Comparison of ENCODE assay signal across 11 cellular contexts in genomic region chr3:127746400-127747057, GRCh38.
DNase-seq lines count a peak whose midpoint lies in the region; ATAC-seq and TF ChIP-seq lines count a peak whose summit lies in the region.
"Had no signal": no experiment of that assay in that cellular context is flagged by ENCODE, and none has a peak within 500 bp of the region (broad histone marks: within the 10 kb centered on the region; RNA-seq: fewer than 3 reads in every experiment).

No MANE protein-coding gene starts in this region.

- H3K4me2 ChIP-seq in HCT116 (ENCODE audit: low read length), result peak overlapping the region; percentile 72

- H3K27me3 ChIP-seq in HCT116 (ENCODE audit: insufficient read depth, low read length) (no peaks in the 10 kb centered on the region), breast epithelium (no peaks in the 10 kb centered on the region)

- no TSS peak for BruUV-seq in HCT116 (replicated peaks; lab: Mats Ljungman, UMichigan)

- no peak for TF ChIP-seq RAD21 in HCT116 (IDR thresholded peaks at IDR 0.05; ENCODE audit: low read depth)

- ATAC-seq in HCT116 (peak; percentile 76), HG03460 (IDR thresholded peaks at IDR 0.05; ENCODE audit: unreplicated experiment) (no peak)
- no peak for ATAC-seq in stimulated activated effector memory CD8-positive, alpha-beta T cell treated with anti-CD3 and anti-CD28 coated beads, Interleukin-12 subunit alpha, Interleukin-12 subunit beta, amount 100 ng/mL, for 72 hours
- no peak for ATAC-seq in stimulated activated naive CD8-positive, alpha-beta T cell treated with anti-CD3 and anti-CD28 coated beads, Interleukin-15, amount 100 ng/mL, for 72 hours

- H3K4me3 ChIP-seq in HCT116 (replicated peaks in 1 of 2; ENCODE audit: low read depth in 1 of 2, low read length in 2 of 2) (peak overlapping the region in 1 of 2 experiments; percentile 18; a peak in 1 of 4 replicates), breast epithelium (no peak overlapping the region)

- H3K4me1 Mint-ChIP-seq in stimulated activated effector memory CD8-positive, alpha-beta T cell treated with anti-CD3 and anti-CD28 coated beads, Interleukin-12 subunit alpha, Interleukin-12 subunit beta, amount 100 ng/mL, for 72 hours, result peaks cover 18% of the 10 kb centered on the region
- peaks cover 20% of the 10 kb centered on the region for H3K4me1 Mint-ChIP-seq in stimulated activated naive CD8-positive, alpha-beta T cell treated with anti-CD3 and anti-CD28 coated beads, Interleukin-15, amount 100 ng/mL, for 72 hours

- peaks cover 27% of the 10 kb centered on the region for H3K27me3 Mint-ChIP-seq in stimulated activated naive CD8-positive, alpha-beta T cell treated with anti-CD3 and anti-CD28 coated beads, Interleukin-15, amount 100 ng/mL, for 72 hours

- H3K9me3 ChIP-seq in HCT116 (ENCODE audit: control insufficient read depth in 1 of 2, insufficient read depth in 1 of 2, low read depth in 1 of 2, low read length in 2 of 2) (no peaks in the 10 kb centered on the region), breast epithelium (no peaks in the 10 kb centered on the region)

- no peaks in the 10 kb centered on the region for H3K9me2 ChIP-seq in HCT116 (ENCODE audit: insufficient read depth)

- peak overlapping the region; percentile 62 for H3K27ac Mint-ChIP-seq in stimulated activated effector memory CD8-positive, alpha-beta T cell treated with anti-CD3 and anti-CD28 coated beads, Interleukin-12 subunit alpha, Interleukin-12 subunit beta, amount 100 ng/mL, for 72 hours
- no peak overlapping the region for H3K27ac Mint-ChIP-seq in stimulated activated naive CD8-positive, alpha-beta T cell treated with anti-CD3 and anti-CD28 coated beads, Interleukin-15, amount 100 ng/mL, for 72 hours

- RAD21 ChIA-PET in HCT116 (lab: Charles Lee; ENCODE audit: low non-redundant PET in 1 of 2, low total read pairs in 2 of 2, uncharacterized antibody in 2 of 2, unreplicated experiment in 2 of 2), result no interaction called here

- H3K27ac ChIP-seq in HCT116 (ENCODE audit: low read depth, low read length), result no peak overlapping the region
- H3K27ac ChIP-seq in breast epithelium, result peak overlapping the region; percentile 66 to 72

- H3K36me3 Mint-ChIP-seq in stimulated activated effector memory CD8-positive, alpha-beta T cell treated with anti-CD3 and anti-CD28 coated beads, Interleukin-12 subunit alpha, Interleukin-12 subunit beta, amount 100 ng/mL, for 72 hours, result peaks cover 6% of the 10 kb centered on the region

- TF ChIP-seq POLR2A in HCT116 (IDR thresholded peaks at IDR 0.05; ENCODE audit: borderline replicate concordance, extremely low read depth, insufficient read depth, insufficient read length) (no peak), breast epithelium (IDR thresholded peaks at IDR 0.05) (no peak)

- H3K4me1 ChIP-seq in HCT116 (ENCODE audit: control insufficient read depth in 1 of 2, insufficient read depth in 2 of 2, low read length in 2 of 2), result peaks cover 16 to 46% of the 10 kb centered on the region in 2 experiments
- H3K4me1 ChIP-seq in breast epithelium, result no peaks in the 10 kb centered on the region

- H3K9me3 Mint-ChIP-seq in stimulated activated effector memory CD8-positive, alpha-beta T cell treated with anti-CD3 and anti-CD28 coated beads, Interleukin-12 subunit alpha, Interleukin-12 subunit beta, amount 100 ng/mL, for 72 hours, result no peaks in the 10 kb centered on the region
- no peaks in the 10 kb centered on the region for H3K9me3 Mint-ChIP-seq in stimulated activated naive CD8-positive, alpha-beta T cell treated with anti-CD3 and anti-CD28 coated beads, Interleukin-15, amount 100 ng/mL, for 72 hours

- CTCF ChIA-PET in HCT116 (lab: Charles Lee), result no interaction called here

- H3K79me2 ChIP-seq in HCT116 (ENCODE audit: insufficient read depth, low read length), result no peaks in the 10 kb centered on the region

- H3K36me3 ChIP-seq in HCT116 (ENCODE audit: control insufficient read depth in 1 of 2, insufficient read depth in 2 of 2, low read length in 2 of 2), result no peaks in the 10 kb centered on the region
- no peaks in the 10 kb centered on the region for H3K36me3 ChIP-seq in breast epithelium

- POLR2A ChIA-PET in HCT116 (lab: Charles Lee), result no interaction called here

- H4K20me1 ChIP-seq in HCT116 (ENCODE audit: insufficient read depth), result no peaks in the 10 kb centered on the region

- H2AFZ ChIP-seq in HCT116 (ENCODE audit: low read depth, low read length, poor library complexity, severe bottlenecking), result no peak overlapping the region

- intact Hi-C loops in HCT116 (cut with micrococcal nuclease), result no loop called here
- intact Hi-C loops in breast epithelium (cut with DNase I; ENCODE audit: low total_unique reads), result no loop called here

- peak overlapping the region; percentile 35; the same call in 1 of the 2 replicates for H3K9ac ChIP-seq in HCT116 (ENCODE audit: low read length)

- TF ChIP-seq CTCF in HCT116 (IDR thresholded peaks at IDR 0.05 in 2 of 3, conservative IDR thresholded peaks at IDR 0.05 in 1 of 3; ENCODE audit: borderline replicate concordance in 1 of 3, insufficient read depth in 1 of 3, low read depth in 2 of 3, low read length in 2 of 3), result peak in 2 of 3 experiments; percentile 54 to 60; a peak in 4 of 6 replicates
- TF ChIP-seq CTCF in breast epithelium (IDR thresholded peaks at IDR 0.05), result no peak

- no peak for DNase-seq in HCT116 (ENCODE audit: low read depth, low spot score)
- DNase-seq in breast epithelium (ENCODE audit: low spot score in 2 of 2), result no peak
- peak; percentile 70 for DNase-seq in islet precursor cell
- no peak for DNase-seq in stimulated activated effector memory CD8-positive, alpha-beta T cell treated with anti-CD3 and anti-CD28 coated beads, Interleukin-12 subunit alpha, Interleukin-12 subunit beta, amount 100 ng/mL, for 72 hours (ENCODE audit: low spot score in 2 of 2)
- DNase-seq in stimulated activated naive CD8-positive, alpha-beta T cell treated with anti-CD3 and anti-CD28 coated beads, Interleukin-15, amount 100 ng/mL, for 72 hours, result no peak
- no peak for DNase-seq in AG08396 (ENCODE audit: low spot score)
- DNase-seq in NCI-H1417 (lab: John Stamatoyannopoulos, UW), result no peak
- DNase-seq: left cardiac atrium; stimulated activated CD4-positive, alpha-beta T cell treated with anti-CD3 and anti-CD28 coated beads, Interleukin-15, amount 100 ng/mL, for 24 hours; T1000 had no signal

- no peak overlapping the region for H3K4me3 Mint-ChIP-seq in stimulated activated effector memory CD8-positive, alpha-beta T cell treated with anti-CD3 and anti-CD28 coated beads, Interleukin-12 subunit alpha, Interleukin-12 subunit beta, amount 100 ng/mL, for 72 hours
- no peak overlapping the region for H3K4me3 Mint-ChIP-seq in stimulated activated naive CD8-positive, alpha-beta T cell treated with anti-CD3 and anti-CD28 coated beads, Interleukin-15, amount 100 ng/mL, for 72 hours

TF ChIP-seq in HCT116, 20 proteins besides CTCF, POLR2A, EP300 and RAD21 (continues in another document):
- TF ChIP-seq EZH2 (IDR thresholded peaks at IDR 0.05) (no peak), REST (IDR thresholded peaks at IDR 0.05; ENCODE audit: low read depth) (no peak), ZNF274 (IDR thresholded peaks at IDR 0.05; ENCODE audit: low read depth, low read length) (no peak), SRF (IDR thresholded peaks at IDR 0.05; ENCODE audit: low read depth) (no peak), ELF1 (IDR thresholded peaks at IDR 0.05; ENCODE audit: borderline replicate concordance, low read depth) (no peak), MAX (IDR thresholded peaks at IDR 0.05) (no peak), YY1 (IDR thresholded peaks at IDR 0.05; ENCODE audit: extremely low read depth, insufficient replicate concordance, low read depth, low read length) (no peak), JUND (IDR thresholded peaks at IDR 0.05) (no peak)
- TF ChIP-seq, protein P1, sequence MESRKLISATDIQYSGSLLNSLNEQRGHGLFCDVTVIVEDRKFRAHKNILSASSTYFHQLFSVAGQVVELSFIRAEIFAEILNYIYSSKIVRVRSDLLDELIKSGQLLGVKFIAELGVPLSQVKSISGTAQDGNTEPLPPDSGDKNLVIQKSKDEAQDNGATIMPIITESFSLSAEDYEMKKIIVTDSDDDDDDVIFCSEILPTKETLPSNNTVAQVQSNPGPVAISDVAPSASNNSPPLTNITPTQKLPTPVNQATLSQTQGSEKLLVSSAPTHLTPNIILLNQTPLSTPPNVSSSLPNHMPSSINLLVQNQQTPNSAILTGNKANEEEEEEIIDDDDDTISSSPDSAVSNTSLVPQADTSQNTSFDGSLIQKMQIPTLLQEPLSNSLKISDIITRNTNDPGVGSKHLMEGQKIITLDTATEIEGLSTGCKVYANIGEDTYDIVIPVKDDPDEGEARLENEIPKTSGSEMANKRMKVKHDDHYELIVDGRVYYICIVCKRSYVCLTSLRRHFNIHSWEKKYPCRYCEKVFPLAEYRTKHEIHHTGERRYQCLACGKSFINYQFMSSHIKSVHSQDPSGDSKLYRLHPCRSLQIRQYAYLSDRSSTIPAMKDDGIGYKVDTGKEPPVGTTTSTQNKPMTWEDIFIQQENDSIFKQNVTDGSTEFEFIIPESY (IDR thresholded peaks at IDR 0.05; ENCODE audit: extremely low read depth, insufficient replicate concordance, low read length), result no peak

Comparison
In these comparisons a context has a peak if more than half of its experiments do, and no peak if none do; other contexts are left out.
1. CTCF ChIP-seq: peak in HCT116 (2 of 3); none in breast epithelium (0 of 3).